Comparison of ENCODE assay signal across 20 cellular contexts in genomic region chr11:31997955-31998354, GRCh38.
"Had no signal": no experiment of that assay in that cellular context is flagged by ENCODE, and none has a peak within 500 bp of the region (broad histone marks: within the 10 kb centered on the region; RNA-seq: fewer than 3 reads in every experiment).

No MANE protein-coding gene starts in this region.

- H3K4me3 ChIP-seq: esophagus muscularis mucosa, left ventricle myocardium inferior, sigmoid colon, thoracic aorta, upper lobe of left lung had no signal

- DNase-seq: activated CD4-positive, alpha-beta T cell treated with anti-CD3 and anti-CD28 coated beads for 4 hours; activated CD8-positive, alpha-beta T cell treated with anti-CD3 and anti-CD28 coated beads for 36 hours; activated naive CD4-positive, alpha-beta T cell treated with anti-CD3 and anti-CD28 coated beads, Interleukin-2, amount 10 ng/mL, durations not matched to agents 7 days and 5 days; activated naive CD8-positive, alpha-beta T cell treated with anti-CD3 and anti-CD28 coated beads, Interleukin-2, amount 50 U/mL, for 24 hours; activated T-cell treated with anti-CD3 and anti-CD28 coated beads, Interleukin-2, amount 50 U/mL, for 4 hours; anterior cingulate cortex; brain microvascular endothelial cell; effector CD4-positive, alpha-beta T cell; immature natural killer cell; kidney glomerular epithelial cell; left ventricle myocardium inferior; mammary epithelial cell; occipital lobe; posterior cingulate gyrus; sigmoid colon; stimulated activated naive B cell treated with anti-CD40 and anti-IgM and Interleukin-4, amounts not matched to agents 10 μg/mL and 1 μg/mL and 100 μg/mL, for 72 hours; upper lobe of left lung had no signal

- H3K9me3 Mint-ChIP-seq: activated CD8-positive, alpha-beta T cell treated with anti-CD3 and anti-CD28 coated beads for 36 hours; activated naive CD4-positive, alpha-beta T cell treated with anti-CD3 and anti-CD28 coated beads, Interleukin-2, amount 10 ng/mL, durations not matched to agents 7 days and 5 days; activated naive CD8-positive, alpha-beta T cell treated with anti-CD3 and anti-CD28 coated beads, Interleukin-2, amount 50 U/mL, for 24 hours; activated T-cell treated with anti-CD3 and anti-CD28 coated beads, Interleukin-2, amount 50 U/mL, for 4 hours; central memory CD8-positive, alpha-beta T cell; immature natural killer cell; stimulated activated naive B cell treated with anti-CD40 and anti-IgM and Interleukin-4, amounts not matched to agents 10 μg/mL and 1 μg/mL and 100 μg/mL, for 72 hours had no signal

- ATAC-seq: activated CD8-positive, alpha-beta T cell treated with anti-CD3 and anti-CD28 coated beads for 36 hours; activated naive CD8-positive, alpha-beta T cell treated with anti-CD3 and anti-CD28 coated beads, Interleukin-2, amount 50 U/mL, for 24 hours; activated T-cell treated with anti-CD3 and anti-CD28 coated beads, Interleukin-2, amount 50 U/mL, for 4 hours; stimulated activated naive B cell treated with anti-CD40 and anti-IgM and Interleukin-4, amounts not matched to agents 10 μg/mL and 1 μg/mL and 100 μg/mL, for 72 hours had no signal

- H3K36me3 Mint-ChIP-seq: activated naive CD4-positive, alpha-beta T cell treated with anti-CD3 and anti-CD28 coated beads, Interleukin-2, amount 10 ng/mL, durations not matched to agents 7 days and 5 days; immature natural killer cell; stimulated activated naive B cell treated with anti-CD40 and anti-IgM and Interleukin-4, amounts not matched to agents 10 μg/mL and 1 μg/mL and 100 μg/mL, for 72 hours had no signal

- H3K27me3 ChIP-seq: upper lobe of left lung had no signal

- H3K36me3 ChIP-seq: brain microvascular endothelial cell, esophagus muscularis mucosa, left ventricle myocardium inferior, sigmoid colon, thoracic aorta, upper lobe of left lung had no signal

- H3K4me3 Mint-ChIP-seq: activated CD8-positive, alpha-beta T cell treated with anti-CD3 and anti-CD28 coated beads for 36 hours; activated naive CD4-positive, alpha-beta T cell treated with anti-CD3 and anti-CD28 coated beads, Interleukin-2, amount 10 ng/mL, durations not matched to agents 7 days and 5 days; activated naive CD8-positive, alpha-beta T cell treated with anti-CD3 and anti-CD28 coated beads, Interleukin-2, amount 50 U/mL, for 24 hours; activated T-cell treated with anti-CD3 and anti-CD28 coated beads, Interleukin-2, amount 50 U/mL, for 4 hours; central memory CD8-positive, alpha-beta T cell; stimulated activated naive B cell treated with anti-CD40 and anti-IgM and Interleukin-4, amounts not matched to agents 10 μg/mL and 1 μg/mL and 100 μg/mL, for 72 hours had no signal

- H3K27ac ChIP-seq: brain microvascular endothelial cell, esophagus muscularis mucosa, left ventricle myocardium inferior, sigmoid colon, thoracic aorta, upper lobe of left lung had no signal

- H3K4me1 ChIP-seq: left ventricle myocardium inferior, sigmoid colon, upper lobe of left lung had no signal

- H3K9me3 ChIP-seq: esophagus muscularis mucosa, left ventricle myocardium inferior, sigmoid colon, thoracic aorta, upper lobe of left lung had no signal

- H3K27ac Mint-ChIP-seq: activated CD8-positive, alpha-beta T cell treated with anti-CD3 and anti-CD28 coated beads for 36 hours; activated naive CD4-positive, alpha-beta T cell treated with anti-CD3 and anti-CD28 coated beads, Interleukin-2, amount 10 ng/mL, durations not matched to agents 7 days and 5 days; activated naive CD8-positive, alpha-beta T cell treated with anti-CD3 and anti-CD28 coated beads, Interleukin-2, amount 50 U/mL, for 24 hours; stimulated activated naive B cell treated with anti-CD40 and anti-IgM and Interleukin-4, amounts not matched to agents 10 μg/mL and 1 μg/mL and 100 μg/mL, for 72 hours had no signal
